In genomic region chr4:169345207-169345788, GRCh38 we compare ENCODE assay signal across 13 cellular contexts.
DNase-seq lines count a peak whose midpoint lies in the region; ATAC-seq and TF ChIP-seq lines count a peak whose summit lies in the region.
"Had no signal": no experiment of that assay in that cellular context is flagged by ENCODE, and none has a peak within 500 bp of the region (broad histone marks: within the 10 kb centered on the region; RNA-seq: fewer than 3 reads in every experiment).

No MANE protein-coding gene starts in this region.

- H3K27me3 ChIP-seq in GM23338 (ENCODE audit: insufficient read depth): no peaks in the 10 kb centered on the region

- POLR2A ChIA-PET in activated CD8-positive, alpha-beta T cell treated with anti-CD3 and anti-CD28 coated beads for 36 hours (lab: Charles Lee): no interaction called here

- no peaks in the 10 kb centered on the region for H3F3A ChIP-seq in GM23338 (replicated peaks; ENCODE audit: low read depth)

- H3K79me2 ChIP-seq in GM23338 (replicated peaks; ENCODE audit: insufficient read depth): no peaks in the 10 kb centered on the region

- ATAC-seq in GM23338: no peak
- no peak for ATAC-seq in activated CD8-positive, alpha-beta T cell treated with anti-CD3 and anti-CD28 coated beads for 36 hours
- ATAC-seq: T-helper 17 cell had no signal

- TF ChIP-seq CTCF in GM23338 (conservative IDR thresholded peaks at IDR 0.05; ENCODE audit: low read depth in 2 of 2) (no peak), fibroblast of mammary gland (conservative IDR thresholded peaks at IDR 0.05; ENCODE audit: control insufficient read depth, insufficient read depth, low read depth, low read length) (no peak), coronary artery (IDR thresholded peaks at IDR 0.05) (no peak)
- TF ChIP-seq CTCF in activated CD8-positive, alpha-beta T cell treated with anti-CD3 and anti-CD28 coated beads for 36 hours (IDR thresholded peaks at IDR 0.05): no peak

- intact Hi-C loops in activated CD8-positive, alpha-beta T cell treated with anti-CD3 and anti-CD28 coated beads for 36 hours (cut with micrococcal nuclease): no loop called here

- H2AFZ ChIP-seq in GM23338: 0 out of 2 replicates have a peak overlapping the region, but pooled peaks have one; percentile 16

- no peaks in the 10 kb centered on the region for H3K27me3 Mint-ChIP-seq in GM23338 (ENCODE audit: insufficient read depth, low read depth, poor library complexity)
- no peaks in the 10 kb centered on the region for H3K27me3 Mint-ChIP-seq in T-helper 2 cell treated with Interferon-gamma antibody and Interleukin-4, amounts not matched to agents 5 μg/mL and 100 μg/mL, for 36 hours (ENCODE audit: low read depth)
- no peaks in the 10 kb centered on the region for H3K27me3 Mint-ChIP-seq in activated CD8-positive, alpha-beta T cell treated with anti-CD3 and anti-CD28 coated beads for 36 hours
- H3K27me3 Mint-ChIP-seq: T-helper 17 cell had no signal

- no peak for DNase-seq in GM23338 (ENCODE audit: low spot score)
- peak; percentile 97 for DNase-seq in RKO (ENCODE audit: low spot score)
- peak; percentile 96 for DNase-seq in fibroblast of mammary gland (ENCODE audit: low read depth)
- DNase-seq in pons (ENCODE audit: low spot score): peak; percentile 90
- no peak for DNase-seq in coronary artery (ENCODE audit: low spot score)
- no peak for DNase-seq in RPMI8226
- no peak for DNase-seq in T-helper 2 cell treated with Interferon-gamma antibody and Interleukin-4, amounts not matched to agents 5 μg/mL and 100 μg/mL, for 36 hours (ENCODE audit: low spot score)
- DNase-seq in activated CD8-positive, alpha-beta T cell treated with anti-CD3 and anti-CD28 coated beads for 36 hours: no peak
- DNase-seq: cerebellar nuclear complex, immature natural killer cell, NCI-H2107, psoas muscle, T-helper 17 cell had no signal

- no peaks in the 10 kb centered on the region for H3K9me3 Mint-ChIP-seq in GM23338
- H3K9me3 Mint-ChIP-seq in T-helper 2 cell treated with Interferon-gamma antibody and Interleukin-4, amounts not matched to agents 5 μg/mL and 100 μg/mL, for 36 hours: no peaks in the 10 kb centered on the region
- H3K9me3 Mint-ChIP-seq in activated CD8-positive, alpha-beta T cell treated with anti-CD3 and anti-CD28 coated beads for 36 hours: no peaks in the 10 kb centered on the region
- H3K9me3 Mint-ChIP-seq: immature natural killer cell had no signal

- no peaks in the 10 kb centered on the region for H3K36me3 ChIP-seq in GM23338 (ENCODE audit: insufficient read depth)

- no peak overlapping the region for H3K4me2 ChIP-seq in GM23338

- no peaks in the 10 kb centered on the region for H4K20me1 ChIP-seq in GM23338 (replicated peaks; ENCODE audit: insufficient read depth)

- H3K27ac Mint-ChIP-seq in GM23338: no peak overlapping the region
- no peak overlapping the region for H3K27ac Mint-ChIP-seq in T-helper 2 cell treated with Interferon-gamma antibody and Interleukin-4, amounts not matched to agents 5 μg/mL and 100 μg/mL, for 36 hours
- no peak overlapping the region for H3K27ac Mint-ChIP-seq in activated CD8-positive, alpha-beta T cell treated with anti-CD3 and anti-CD28 coated beads for 36 hours
- H3K27ac Mint-ChIP-seq: immature natural killer cell, T-helper 17 cell had no signal

- H3K27ac ChIP-seq in GM23338 (ENCODE audit: low read depth) (no peak overlapping the region), coronary artery (no peak overlapping the region)
- H3K27ac ChIP-seq: psoas muscle had no signal

- H3K4me3 Mint-ChIP-seq in GM23338: no peak overlapping the region
- H3K4me3 Mint-ChIP-seq in T-helper 2 cell treated with Interferon-gamma antibody and Interleukin-4, amounts not matched to agents 5 μg/mL and 100 μg/mL, for 36 hours: no peak overlapping the region
- H3K4me3 Mint-ChIP-seq in activated CD8-positive, alpha-beta T cell treated with anti-CD3 and anti-CD28 coated beads for 36 hours: no peak overlapping the region
- H3K4me3 Mint-ChIP-seq: immature natural killer cell, T-helper 17 cell had no signal

- H3K4me1 ChIP-seq in GM23338 (ENCODE audit: insufficient read depth): no peaks in the 10 kb centered on the region

- no peaks in the 10 kb centered on the region for H3K36me3 Mint-ChIP-seq in GM23338 (ENCODE audit: low read depth)
- no peaks in the 10 kb centered on the region for H3K36me3 Mint-ChIP-seq in T-helper 2 cell treated with Interferon-gamma antibody and Interleukin-4, amounts not matched to agents 5 μg/mL and 100 μg/mL, for 36 hours (ENCODE audit: low read depth)
- H3K36me3 Mint-ChIP-seq in activated CD8-positive, alpha-beta T cell treated with anti-CD3 and anti-CD28 coated beads for 36 hours (ENCODE audit: low read depth): no peaks in the 10 kb centered on the region
- H3K36me3 Mint-ChIP-seq: immature natural killer cell had no signal

- 0 out of 2 replicates have a peak, but pooled peaks cover 9% of the 10 kb centered on the region for H3K9me2 ChIP-seq in GM23338 (ENCODE audit: insufficient read depth)

- CTCF ChIA-PET in activated CD8-positive, alpha-beta T cell treated with anti-CD3 and anti-CD28 coated beads for 36 hours (lab: Charles Lee): no interaction called here

- H3K4me3 ChIP-seq in GM23338: no peak overlapping the region
- H3K4me3 ChIP-seq in fibroblast of mammary gland (ENCODE audit: control insufficient read depth, low read depth, low read length): no peak overlapping the region
- H3K4me3 ChIP-seq in coronary artery: no peak overlapping the region
- H3K4me3 ChIP-seq: psoas muscle had no signal

- H3K4me1 Mint-ChIP-seq in GM23338: no peaks in the 10 kb centered on the region; the same call in 1 of the 3 replicates
- no peaks in the 10 kb centered on the region for H3K4me1 Mint-ChIP-seq in T-helper 2 cell treated with Interferon-gamma antibody and Interleukin-4, amounts not matched to agents 5 μg/mL and 100 μg/mL, for 36 hours (ENCODE audit: low read depth)
- H3K4me1 Mint-ChIP-seq in activated CD8-positive, alpha-beta T cell treated with anti-CD3 and anti-CD28 coated beads for 36 hours (ENCODE audit: low read depth): no peaks in the 10 kb centered on the region
- H3K4me1 Mint-ChIP-seq: immature natural killer cell, T-helper 17 cell had no signal

TF ChIP-seq in GM23338, 12 proteins besides CTCF, POLR2A, EP300 and RAD21 (continues in another document):
- TF ChIP-seq EZH2phosphoT487 (IDR thresholded peaks at IDR 0.05; ENCODE audit: unreplicated experiment) (no peak), ZNF114 (CRISPR knock-in tag; IDR thresholded peaks at IDR 0.05) (no peak), POLR2AphosphoS5 (IDR thresholded peaks at IDR 0.05; ENCODE audit: low read depth) (no peak), CREB1 (CRISPR knock-in tag; IDR thresholded peaks at IDR 0.05; ENCODE audit: low read depth) (no peak), NANOG (IDR thresholded peaks at IDR 0.05; ENCODE audit: borderline replicate concordance) (no peak), ZNF331 (CRISPR knock-in tag; IDR thresholded peaks at IDR 0.05; ENCODE audit: low read depth) (no peak)

Comparison
In these comparisons a context has a peak if more than half of its experiments do, and no peak if none do; other contexts are left out.
1. DNase-seq: peak in RKO (single experiment), fibroblast of mammary gland (single experiment) and pons (single experiment); none in GM23338 (single experiment), coronary artery (single experiment), RPMI8226 (single experiment), T-helper 2 cell treated with Interferon-gamma antibody and Interleukin-4, amounts not matched to agents 5 μg/mL and 100 μg/mL, for 36 hours (single experiment) and activated CD8-positive, alpha-beta T cell treated with anti-CD3 and anti-CD28 coated beads for 36 hours (single experiment).